Comparison of ENCODE assay signal across 14 cellular contexts in the genomic region with DNA sequence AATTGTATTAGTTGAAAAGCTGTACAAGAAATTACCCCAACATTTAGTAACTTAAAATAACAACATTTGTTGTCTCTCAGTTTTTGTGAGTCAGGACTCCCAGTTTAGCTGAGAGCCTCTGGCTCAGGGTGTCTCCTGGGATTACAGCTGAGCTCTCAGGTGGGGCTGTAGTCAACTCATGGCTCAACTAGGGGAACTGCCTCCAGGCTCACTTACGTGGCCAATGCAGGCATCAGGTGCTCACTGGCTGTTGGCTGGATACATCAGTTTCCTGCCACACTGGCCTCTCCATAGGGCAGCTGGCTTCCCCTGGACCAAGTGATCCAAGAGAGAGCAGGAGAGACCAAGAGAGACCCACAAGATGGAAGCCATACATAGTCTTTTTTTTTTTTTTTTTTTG. TPM values are rescaled to one million over a fixed set of nuclear protein-coding genes. Genes with fewer than 3 reads are reported as not detected.
DNase-seq lines count a peak whose midpoint lies in the region; ATAC-seq and TF ChIP-seq lines count a peak whose summit lies in the region.
"Had no signal": no experiment of that assay in that cellular context is flagged by ENCODE, and none has a peak within 500 bp of the region (broad histone marks: within the 10 kb centered on the region; RNA-seq: fewer than 3 reads in every experiment).

No MANE protein-coding gene starts in this region.

- H3K36me3 Mint-ChIP-seq in activated T-helper 17 cell treated with anti-CD3 and anti-CD28 coated beads, Interleukin-2, amount 50 U/mL, for 72 hours (ENCODE audit: low read depth), result no peaks in the 10 kb centered on the region

- DNase-seq in Right ventricle myocardium inferior (ENCODE audit: missing footprints) (no peak), left ventricle myocardium inferior (no peak), NCI-H1105 treated with DMSO at 0.1 percent for 48 hours (lab: John Stamatoyannopoulos, UW) (no peak), pons (ENCODE audit: low spot score) (no peak)
- DNase-seq: ACHN; activated T-cell treated with anti-CD3 and anti-CD28 coated beads, Interleukin-2, amount 50 U/mL, for 1 hour; H7; sigmoid colon; transverse colon had no signal

- intact Hi-C loops in Right ventricle myocardium inferior (cut with DNase I) (no loop called here), left ventricle myocardium inferior (cut with micrococcal nuclease) (no loop called here)

- ATAC-seq in Right ventricle myocardium inferior (peak; percentile 23), HG02885 (IDR thresholded peaks at IDR 0.05; ENCODE audit: poor library complexity, unreplicated experiment) (peak; percentile 45), GM18870 (IDR thresholded peaks at IDR 0.05; ENCODE audit: unreplicated experiment) (no peak)
- ATAC-seq in activated T-helper 17 cell treated with anti-CD3 and anti-CD28 coated beads, Interleukin-2, amount 50 U/mL, for 72 hours (replicated peaks), result no peak

- no peak overlapping the region for H3K27ac ChIP-seq in left ventricle myocardium inferior (replicated peaks)
- H3K27ac ChIP-seq: epithelial cell of prostate, sigmoid colon, transverse colon had no signal

- no peak for TF ChIP-seq CTCF in left ventricle myocardium inferior (IDR thresholded peaks at IDR 0.05; ENCODE audit: borderline replicate concordance)

- H3K9ac ChIP-seq in skeletal muscle satellite cell (ENCODE audit: low read depth, low read length), result no peak overlapping the region

- H3K27ac Mint-ChIP-seq in activated T-helper 17 cell treated with anti-CD3 and anti-CD28 coated beads, Interleukin-2, amount 50 U/mL, for 72 hours, result peak overlapping the region; percentile 42

- peak overlapping the region; percentile 4 for H3K4me2 ChIP-seq in skeletal muscle satellite cell (ENCODE audit: low read length)

- no peaks in the 10 kb centered on the region for H3K27me3 Mint-ChIP-seq in activated T-helper 17 cell treated with anti-CD3 and anti-CD28 coated beads, Interleukin-2, amount 50 U/mL, for 72 hours

- H3K4me1 Mint-ChIP-seq in activated T-helper 17 cell treated with anti-CD3 and anti-CD28 coated beads, Interleukin-2, amount 50 U/mL, for 72 hours, result peaks cover 80% of the 10 kb centered on the region

- H3K27me3 ChIP-seq in left ventricle myocardium inferior (ENCODE audit: low read depth), result no peaks in the 10 kb centered on the region
- H3K27me3 ChIP-seq in skeletal muscle satellite cell (ENCODE audit: control insufficient read depth, insufficient read depth, low read length), result no peaks in the 10 kb centered on the region
- H3K27me3 ChIP-seq: sigmoid colon, transverse colon had no signal

- no peaks in the 10 kb centered on the region for H3K9me3 Mint-ChIP-seq in activated T-helper 17 cell treated with anti-CD3 and anti-CD28 coated beads, Interleukin-2, amount 50 U/mL, for 72 hours

- no peak overlapping the region for H3K4me3 ChIP-seq in left ventricle myocardium inferior
- no peak overlapping the region for H3K4me3 ChIP-seq in skeletal muscle satellite cell (ENCODE audit: low read length)
- H3K4me3 ChIP-seq: sigmoid colon, transverse colon had no signal

- no peak overlapping the region for H3K4me3 Mint-ChIP-seq in activated T-helper 17 cell treated with anti-CD3 and anti-CD28 coated beads, Interleukin-2, amount 50 U/mL, for 72 hours

- H3K9me3 ChIP-seq in left ventricle myocardium inferior (replicated peaks) (no peaks in the 10 kb centered on the region), skeletal muscle satellite cell (replicated peaks; ENCODE audit: low read length) (no peaks in the 10 kb centered on the region)
- H3K9me3 ChIP-seq: sigmoid colon, transverse colon had no signal

- H3K36me3 ChIP-seq in left ventricle myocardium inferior, result no peaks in the 10 kb centered on the region
- no peaks in the 10 kb centered on the region for H3K36me3 ChIP-seq in skeletal muscle satellite cell (ENCODE audit: insufficient read depth, low read length)
- H3K36me3 ChIP-seq: sigmoid colon, transverse colon had no signal

- H3K4me1 ChIP-seq in left ventricle myocardium inferior, result peaks cover 97% of the 10 kb centered on the region
- H3K4me1 ChIP-seq in skeletal muscle satellite cell (ENCODE audit: control insufficient read depth, insufficient read depth, low read length), result peaks cover 24% of the 10 kb centered on the region

RNA-seq across cellular contexts. Expression of a gene that starts 17.5 kb away (rescaled TPM):
- total RNA-seq in Right ventricle myocardium inferior (91.8 TPM), left ventricle myocardium inferior (81.1 TPM)
- 10 to 100 TPM; 29.4 to 42.3 TPM for total RNA-seq in activated T-helper 17 cell treated with anti-CD3 and anti-CD28 coated beads, Interleukin-2, amount 50 U/mL, for 72 hours
- 33.0 and 45.7 TPM in 2 replicates for total RNA-seq in skeletal muscle satellite cell (2012; rRNA removed)

Comparison
In these comparisons a context has a peak if more than half of its experiments do, and no peak if none do; other contexts are left out.
1. ATAC-seq: peak in Right ventricle myocardium inferior (single experiment) and HG02885 (single experiment); none in activated T-helper 17 cell treated with anti-CD3 and anti-CD28 coated beads, Interleukin-2, amount 50 U/mL, for 72 hours (single experiment) and GM18870 (single experiment).